5 cellular contexts compared by ENCODE assay signal in genomic region chr10:91111060-91111459, GRCh38.
"Had no signal": no experiment of that assay in that cellular context is flagged by ENCODE, and none has a peak within 500 bp of the region (broad histone marks: within the 10 kb centered on the region; RNA-seq: fewer than 3 reads in every experiment).

No MANE protein-coding gene starts in this region.

- H3K4me3 Mint-ChIP-seq: H9 had no signal

- DNase-seq: GM23248, GOT3, H9, HCEC 1CT, IMR-90 had no signal

- H3K4me1 Mint-ChIP-seq: H9 had no signal

- H3K27ac Mint-ChIP-seq: H9 had no signal

- H3K27ac ChIP-seq: GM23248 had no signal

- H3K4me3 ChIP-seq: GM23248 had no signal
